ENCODE assay signal across 8 cellular contexts in the genomic region with DNA sequence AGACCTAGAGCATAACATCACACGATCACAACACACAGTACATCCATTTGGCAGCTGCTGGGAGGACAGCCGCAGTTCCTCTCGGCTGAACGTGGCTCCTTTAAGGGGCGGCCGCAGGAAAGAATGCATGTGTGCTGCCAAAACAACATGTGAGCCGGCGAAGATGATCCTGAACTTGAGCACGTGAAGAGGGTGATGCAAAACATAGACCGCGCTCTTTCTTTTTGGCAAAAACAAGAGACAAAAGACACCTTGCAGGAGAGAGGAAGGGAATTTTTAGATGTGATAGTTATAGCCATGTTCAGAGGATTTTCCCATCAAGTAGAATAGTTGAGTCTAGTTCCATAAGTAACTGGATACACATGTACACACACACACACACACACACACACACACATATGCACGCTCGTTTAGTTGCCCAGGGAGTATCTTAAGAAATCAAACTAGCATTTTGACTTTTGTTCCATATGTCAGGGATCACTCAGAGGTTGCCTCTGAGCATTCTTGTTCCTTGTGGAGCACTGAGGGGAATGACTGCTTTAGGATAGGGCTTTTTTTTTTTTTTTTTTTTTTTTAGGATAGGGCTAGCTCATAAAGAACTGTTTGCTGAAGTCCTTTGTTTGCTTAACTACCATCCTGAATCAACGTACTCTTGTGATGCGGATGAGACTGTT. TPM values are rescaled to one million over a fixed set of nuclear protein-coding genes. Genes with fewer than 3 reads are reported as not detected.
DNase-seq lines count a peak whose midpoint lies in the region; ATAC-seq and TF ChIP-seq lines count a peak whose summit lies in the region.

No MANE protein-coding gene starts in this region.

- H3K27me3 ChIP-seq in heart right ventricle: no peaks in the 10 kb centered on the region

- ATAC-seq in heart right ventricle: peak in 7 of 8 donors; percentile 79 to 89 (median 84)
- ATAC-seq in activated CD4-positive, CD25-positive, alpha-beta regulatory T cell treated with anti-CD3 and anti-CD28 coated beads, Interleukin-2, amount 50 U/mL, for 24 hours: no peak
- ATAC-seq in HG02981 (IDR thresholded peaks at IDR 0.05; ENCODE audit: unreplicated experiment): no peak
- ATAC-seq in GM18858 (IDR thresholded peaks at IDR 0.05; ENCODE audit: unreplicated experiment): no peak

- H3K9me3 ChIP-seq in heart right ventricle: no peaks in the 10 kb centered on the region

- WGBS in heart right ventricle, 2 donors: 16 to 18% methylated on average over 15 of the region's 15 CpGs

- no peak overlapping the region for H3K27ac ChIP-seq in heart right ventricle

- DNase-seq in GM04504 (ENCODE audit: low read depth): peak; percentile 79
- DNase-seq in SK-N-DZ (ENCODE audit: low spot score): peak; percentile 29
- DNase-seq in heart right ventricle: peak; percentile 22 to 48
- DNase-seq in skeletal muscle cell (ENCODE audit: low read depth): peak; percentile 75
- no peak for DNase-seq in D341Med (ENCODE audit: low spot score)

- no peaks in the 10 kb centered on the region for H3K36me3 ChIP-seq in heart right ventricle

- peak overlapping the region in 5 of 10 donors; percentile 14 to 33 (median 15) for H3K4me3 ChIP-seq in heart right ventricle
- H3K4me3 ChIP-seq in skeletal muscle cell (ENCODE audit: low read depth, low read length): peak overlapping the region; percentile 3

- intact Hi-C loops in heart right ventricle (cut with DNase I): no loop called here

- peaks cover 0 to 10% (median 0%) of the 10 kb centered on the region in 9 donors for H3K4me1 ChIP-seq in heart right ventricle

- no peak for TF ChIP-seq CTCF in heart right ventricle (IDR thresholded peaks at IDR 0.05)

RNA-seq across cellular contexts. Expression of a gene that starts 21.7 kb away (rescaled TPM):
- 37.6 and 40.1 TPM in 2 replicates for polyA plus RNA-seq in SK-N-DZ (2014; cell fraction: cytosol; rRNA removed)
- 30.7 and 38.3 TPM in 2 replicates for polyA plus RNA-seq in SK-N-DZ (2014; cell fraction: nucleus; rRNA removed)
- 10 to 100 TPM; 29.4 to 41.6 (median 35.9) TPM for total RNA-seq in heart right ventricle
- polyA plus RNA-seq in heart right ventricle: 10 to 100 TPM; 10.0 to 17.2 TPM

Comparison
In these comparisons a context has a peak if more than half of its experiments do, and no peak if none do; other contexts are left out.
1. ATAC-seq: peak in heart right ventricle (7 of 8); none in activated CD4-positive, CD25-positive, alpha-beta regulatory T cell treated with anti-CD3 and anti-CD28 coated beads, Interleukin-2, amount 50 U/mL, for 24 hours (0 of 2), HG02981 (single experiment) and GM18858 (single experiment).